Comparison of ENCODE assay signal across 8 cellular contexts in the genomic region with DNA sequence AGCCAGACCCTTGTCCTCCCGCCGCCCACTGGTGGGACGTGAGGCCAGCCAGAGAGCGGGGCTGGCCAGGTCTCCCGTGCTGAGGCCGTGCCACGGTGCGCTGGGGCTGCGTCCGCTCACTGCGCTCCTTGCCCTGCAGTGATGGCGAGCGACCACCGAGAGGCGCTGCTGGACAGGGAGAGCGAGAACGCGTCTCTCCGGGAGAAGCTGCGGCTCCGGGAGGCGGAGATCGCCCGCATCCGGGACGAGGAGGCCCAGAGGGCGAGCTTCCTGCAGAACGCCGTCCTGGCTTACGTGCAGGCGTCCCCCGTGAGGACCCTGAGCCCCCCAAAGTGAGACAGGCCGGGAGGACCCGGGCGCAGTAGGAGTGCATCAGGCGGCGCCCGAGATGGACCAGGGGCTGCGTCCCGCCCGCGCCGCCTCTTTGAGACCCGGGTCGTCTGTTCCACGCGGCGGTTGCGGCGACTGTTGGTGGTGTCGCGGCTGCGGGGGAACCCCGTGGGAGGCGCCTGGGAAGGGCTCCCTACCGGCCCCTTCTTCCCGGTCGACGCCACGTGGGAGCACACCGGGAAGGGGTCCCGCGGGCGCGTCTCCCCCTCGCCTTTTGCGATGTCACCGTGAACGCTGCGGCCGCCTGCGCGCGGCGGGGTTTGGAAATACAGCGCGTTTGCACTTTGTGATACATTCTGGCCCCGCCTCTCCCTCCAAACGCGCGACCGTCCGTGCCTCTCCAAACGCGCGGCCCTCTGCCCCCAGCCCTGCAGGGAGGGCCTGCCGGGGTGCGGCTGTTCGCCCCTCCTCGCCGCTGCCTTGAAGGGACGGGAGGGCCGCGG. TPM values are rescaled to one million over a fixed set of nuclear protein-coding genes. Genes with fewer than 3 reads are reported as not detected.
DNase-seq lines count a peak whose midpoint lies in the region; ATAC-seq, FAIRE-seq and TF ChIP-seq lines count a peak whose summit lies in the region.

No MANE protein-coding gene starts in this region.

- H3K4me2 ChIP-seq in A549, result peak overlapping the region; percentile 94

- TF ChIP-seq RAD21 in A549 (conservative IDR thresholded peaks at IDR 0.05 in 1 of 2, IDR thresholded peaks at IDR 0.05 in 1 of 2), result peak; percentile 80 to 91

- POLR2A ChIA-PET in A549 (lab: Yijun Ruan, JAX), result interaction anchor here (0.6 to 3.4 kb wide), 9 partner anchors 27 to 206 kb away, joined by 3 to 33 read pairs (median 3); partner anchors contain the start of genes FASN and MAFG

- peak overlapping the region; percentile 66 for H3K4me3 ChIP-seq in A549
- peak overlapping the region; percentile 43 for H3K4me3 ChIP-seq in astrocyte of the spinal cord (ENCODE audit: low read depth, low read length)
- peak overlapping the region; percentile 49 for H3K4me3 ChIP-seq in retinal pigment epithelial cell (ENCODE audit: low read length)

- 3% methylated on average over 45 of the region's 94 CpGs for WGBS in A549 (ENCODE audit: missing lambda C conversion rate)

- H3K9me3 ChIP-seq in A549, result no peaks in the 10 kb centered on the region

- ATAC-seq in A549, result peak; percentile 62 to 88
- ATAC-seq in GM18909 (IDR thresholded peaks at IDR 0.05; ENCODE audit: poor library complexity, unreplicated experiment), result peak; percentile 40
- no peak for ATAC-seq in GM18519 (IDR thresholded peaks at IDR 0.05; ENCODE audit: low FRiP score, unreplicated experiment)

- H3K27ac ChIP-seq in A549, result peak overlapping the region; percentile 75 to 94

- TF ChIP-seq CTCF in A549 (IDR thresholded peaks at IDR 0.05) (peak; percentile 54), astrocyte of the spinal cord (IDR thresholded peaks at IDR 0.05; ENCODE audit: low read depth, low read length) (peak; percentile 79), retinal pigment epithelial cell (conservative IDR thresholded peaks at IDR 0.05; ENCODE audit: low read depth, low read length) (peak; percentile 67)

- no peak for TF ChIP-seq EP300 in A549 (IDR thresholded peaks at IDR 0.05)

- DNase-seq in A549 (ENCODE audit: low read depth in 1 of 2, low spot score in 1 of 2) (peak; percentile 92 to 93), NCI-H1105 (lab: John Stamatoyannopoulos, UW) (peak; percentile 69), T-helper 9 cell (peak; percentile 80), astrocyte of the spinal cord (ENCODE audit: low read depth, low spot score) (peak; percentile 84), hypothalamus (lab: John Stamatoyannopoulos, UW) (peak; percentile 13 to 88 (median 69)), retinal pigment epithelial cell (ENCODE audit: low read depth) (peak; percentile 34)

- CTCF ChIA-PET in A549 (lab: Yijun Ruan, JAX), result interaction anchor here (0.6 to 33.2 kb wide), 100 partner anchors 9 to 818 kb away, joined by 3 to 794 read pairs (median 5); partner anchors contain the start of genes DCXR, DUS1L, GPS1 and MAFG

- peak; percentile 84 for FAIRE-seq in A549 (lab: Jason Lieb, UNC)

- peak; percentile 31; the same call in 1 of the 2 replicates for TF ChIP-seq POLR2A in A549 (IDR thresholded peaks at IDR 0.05; ENCODE audit: low read length)

- in situ Hi-C loops in astrocyte of the spinal cord (cut with HindIII; ENCODE audit: low sequenced_read_pairs), result no loop called here

- H3K4me1 ChIP-seq in A549, result peaks cover 5% of the 10 kb centered on the region; the same call in 1 of the 3 replicates

TF ChIP-seq in A549, 52 proteins besides CTCF, POLR2A, EP300 and RAD21 (continues in another document):
- TF ChIP-seq RFX5 (IDR thresholded peaks at IDR 0.05) (no peak), ZNF302 (CRISPR knock-in tag; IDR thresholded peaks at IDR 0.05) (no peak), NPAS2 (CRISPR knock-in tag; IDR thresholded peaks at IDR 0.05; ENCODE audit: borderline replicate concordance) (no peak), FOSB (CRISPR knock-in tag; IDR thresholded peaks at IDR 0.05) (no peak), MYC (IDR thresholded peaks at IDR 0.05; ENCODE audit: borderline replicate concordance, low read length) (peak; percentile 21; the same call in 1 of the 2 replicates), HES2 (IDR thresholded peaks at IDR 0.05) (no peak), SMC3 (IDR thresholded peaks at IDR 0.05) (peak; percentile 65), HMGXB4 (CRISPR knock-in tag; IDR thresholded peaks at IDR 0.05; ENCODE audit: borderline replicate concordance) (no peak), KDM1A (IDR thresholded peaks at IDR 0.05; ENCODE audit: low read depth) (no peak), EHF (CRISPR knock-in tag; IDR thresholded peaks at IDR 0.05) (no peak), RNF2 (IDR thresholded peaks at IDR 0.05; ENCODE audit: borderline replicate concordance, low read depth) (peak; percentile 95; the same call in 1 of the 2 replicates), TP53 (CRISPR knock-in tag; IDR thresholded peaks at IDR 0.05) (peak; percentile 65; the same call in 1 of the 2 replicates), EHMT2 (IDR thresholded peaks at IDR 0.05; ENCODE audit: low read depth) (no peak)
- TF ChIP-seq, protein P1, sequence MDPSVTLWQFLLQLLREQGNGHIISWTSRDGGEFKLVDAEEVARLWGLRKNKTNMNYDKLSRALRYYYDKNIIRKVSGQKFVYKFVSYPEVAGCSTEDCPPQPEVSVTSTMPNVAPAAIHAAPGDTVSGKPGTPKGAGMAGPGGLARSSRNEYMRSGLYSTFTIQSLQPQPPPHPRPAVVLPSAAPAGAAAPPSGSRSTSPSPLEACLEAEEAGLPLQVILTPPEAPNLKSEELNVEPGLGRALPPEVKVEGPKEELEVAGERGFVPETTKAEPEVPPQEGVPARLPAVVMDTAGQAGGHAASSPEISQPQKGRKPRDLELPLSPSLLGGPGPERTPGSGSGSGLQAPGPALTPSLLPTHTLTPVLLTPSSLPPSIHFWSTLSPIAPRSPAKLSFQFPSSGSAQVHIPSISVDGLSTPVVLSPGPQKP (IDR thresholded peaks at IDR 0.05; ENCODE audit: low read depth, low read length), result no peak
- TF ChIP-seq, protein P2, sequence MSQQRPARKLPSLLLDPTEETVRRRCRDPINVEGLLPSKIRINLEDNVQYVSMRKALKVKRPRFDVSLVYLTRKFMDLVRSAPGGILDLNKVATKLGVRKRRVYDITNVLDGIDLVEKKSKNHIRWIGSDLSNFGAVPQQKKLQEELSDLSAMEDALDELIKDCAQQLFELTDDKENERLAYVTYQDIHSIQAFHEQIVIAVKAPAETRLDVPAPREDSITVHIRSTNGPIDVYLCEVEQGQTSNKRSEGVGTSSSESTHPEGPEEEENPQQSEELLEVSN (IDR thresholded peaks at IDR 0.05; ENCODE audit: borderline replicate concordance, low read depth), result peak; percentile 74; the same call in 1 of the 2 replicates
- TF ChIP-seq, protein P3, sequence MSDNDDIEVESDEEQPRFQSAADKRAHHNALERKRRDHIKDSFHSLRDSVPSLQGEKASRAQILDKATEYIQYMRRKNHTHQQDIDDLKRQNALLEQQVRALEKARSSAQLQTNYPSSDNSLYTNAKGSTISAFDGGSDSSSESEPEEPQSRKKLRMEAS (IDR thresholded peaks at IDR 0.05), result peak; percentile 74

RNA-seq across cellular contexts. Expression of gene RAC3, which starts 0.8 kb away (rescaled TPM):
- 9.9 and 11.9 TPM in 2 replicates for polyA plus RNA-seq in A549 (2011; rRNA removed)
- polyA plus RNA-seq in A549 (2012; cell fraction: cytosol; rRNA removed), result 53.3 and 57.6 TPM in 2 replicates
- polyA plus RNA-seq in A549 (2012; cell fraction: nucleus; rRNA removed), result 101 and 106 TPM in 2 replicates
- polyA plus RNA-seq in A549 (2017; fragmentation: RNase III; extraction: RNeasy Plus Mini Kit Qiagen cat#74134 plus additional on column Dnase treatment), result 19.9 to 21.0 TPM (median 20.4 TPM) in 3 replicates
- 8.4 and 9.7 TPM in 2 replicates for polyA minus RNA-seq in A549 (2011; rRNA and poly(A)+ RNA removed)

RNA-seq across cellular contexts. Expression of gene DCXR, which starts 6.8 kb away (rescaled TPM):
- 39.3 and 48.3 TPM in 2 replicates for polyA plus RNA-seq in A549 (2011; rRNA removed)
- 188 and 204 TPM in 2 replicates for polyA plus RNA-seq in A549 (2012; cell fraction: cytosol; rRNA removed)
- polyA plus RNA-seq in A549 (2012; cell fraction: nucleus; rRNA removed), result 208 and 243 TPM in 2 replicates
- 62.0 to 70.7 TPM (median 69.6 TPM) in 3 replicates for polyA plus RNA-seq in A549 (2017; fragmentation: RNase III; extraction: RNeasy Plus Mini Kit Qiagen cat#74134 plus additional on column Dnase treatment)
- polyA minus RNA-seq in A549 (2011; rRNA and poly(A)+ RNA removed), result 46.9 and 54.2 TPM in 2 replicates

RNA-seq across cellular contexts. Expression of gene LRRC45, which starts 7.6 kb away (rescaled TPM):
- polyA plus RNA-seq in A549 (2011; rRNA removed) (6.0 and 6.4 TPM in 2 replicates), A549 (2017; fragmentation: RNase III; extraction: RNeasy Plus Mini Kit Qiagen cat#74134 plus additional on column Dnase treatment) (19.1 to 24.5 TPM (median 21.6 TPM) in 3 replicates)
- polyA plus RNA-seq in A549 (2012; cell fraction: cytosol; rRNA removed), result 24.4 and 25.8 TPM in 2 replicates
- 100 and 111 TPM in 2 replicates for polyA plus RNA-seq in A549 (2012; cell fraction: nucleus; rRNA removed)
- 4.9 and 7.3 TPM in 2 replicates for polyA minus RNA-seq in A549 (2011; rRNA and poly(A)+ RNA removed)

RNA-seq across cellular contexts. Expression of gene CENPX, which starts 8.0 kb away (rescaled TPM):
- 79.4 and 80.5 TPM in 2 replicates for polyA plus RNA-seq in A549 (2011; rRNA removed)
- 316 and 327 TPM in 2 replicates for polyA plus RNA-seq in A549 (2012; cell fraction: cytosol; rRNA removed)
- 248 and 268 TPM in 2 replicates for polyA plus RNA-seq in A549 (2012; cell fraction: nucleus; rRNA removed)
- polyA plus RNA-seq in A549 (2017; fragmentation: RNase III; extraction: RNeasy Plus Mini Kit Qiagen cat#74134 plus additional on column Dnase treatment), result 208 to 231 TPM (median 222 TPM) in 3 replicates
- 24.3 and 28.4 TPM in 2 replicates for polyA minus RNA-seq in A549 (2011; rRNA and poly(A)+ RNA removed)

RNA-seq across cellular contexts. Expression of gene RFNG, which starts 20.9 kb away (rescaled TPM):
- polyA plus RNA-seq in A549 (2011; rRNA removed), result 8.4 and 8.9 TPM in 2 replicates
- polyA plus RNA-seq in A549 (2012; cell fraction: cytosol; rRNA removed), result 18.8 and 28.0 TPM in 2 replicates
- 72.7 and 93.7 TPM in 2 replicates for polyA plus RNA-seq in A549 (2012; cell fraction: nucleus; rRNA removed)
- 21.3 to 31.5 TPM (median 25.7 TPM) in 3 replicates for polyA plus RNA-seq in A549 (2017; fragmentation: RNase III; extraction: RNeasy Plus Mini Kit Qiagen cat#74134 plus additional on column Dnase treatment)
- 16.0 and 17.5 TPM in 2 replicates for polyA minus RNA-seq in A549 (2011; rRNA and poly(A)+ RNA removed)

Comparison
In these comparisons a context has a peak if more than half of its experiments do, and no peak if none do; other contexts are left out.
1. DNase-seq: peak in every context shown above with its lines; median percentile 92 in A549; 84 in astrocyte of the spinal cord; 80 in T-helper 9 cell; 69 in NCI-H1105; 69 in hypothalamus; 34 in retinal pigment epithelial cell.